In genomic region chr5:135328128-135328687, GRCh38 we compare ENCODE assay signal across 21 cellular contexts.
"Had no signal": no experiment of that assay in that cellular context is flagged by ENCODE, and none has a peak within 500 bp of the region (broad histone marks: within the 10 kb centered on the region; RNA-seq: fewer than 3 reads in every experiment).

No MANE protein-coding gene starts in this region.

- ATAC-seq: left lobe of liver, lower lobe of right lung, pancreas had no signal

- H3K27ac ChIP-seq: breast epithelium, coronary artery, esophagus muscularis mucosa, hepatocyte, lower lobe of right lung, pancreas, psoas muscle, right atrium auricular region, thyroid gland had no signal

- H3K4me1 ChIP-seq: breast epithelium, lower lobe of right lung, pancreas, right atrium auricular region, thyroid gland had no signal

- H3K27me3 Mint-ChIP-seq: activated naive CD8-positive, alpha-beta T cell had no signal

- H3K27ac Mint-ChIP-seq: immature natural killer cell had no signal

- H3K9me3 Mint-ChIP-seq: immature natural killer cell, nephron progenitor cell had no signal

- FAIRE-seq: frontal cortex, pancreas had no signal

- H3K27me3 ChIP-seq: breast epithelium, esophagus muscularis mucosa, hepatocyte, pancreas, right atrium auricular region, thyroid gland had no signal

- H3K4me3 ChIP-seq: breast epithelium, coronary artery, esophagus muscularis mucosa, hepatocyte, lower lobe of right lung, pancreas, psoas muscle, right atrium auricular region, thyroid gland had no signal

- H3K36me3 ChIP-seq: breast epithelium, pancreas had no signal

- H3K4me2 ChIP-seq: hepatocyte had no signal

- H3K79me2 ChIP-seq: hepatocyte had no signal

- H2AFZ ChIP-seq: hepatocyte had no signal

- H3K9me3 ChIP-seq: breast epithelium, esophagus muscularis mucosa, lower lobe of right lung, pancreas, psoas muscle, right atrium auricular region, thyroid gland had no signal

- DNase-seq: activated CD4-positive, alpha-beta T cell treated with anti-CD3 and anti-CD28 coated beads for 48 hours; activated CD8-positive, alpha-beta memory T cell treated with anti-CD3 and anti-CD28 coated beads, Interleukin-2, amount 50 U/mL, for 4 hours; activated gamma-delta T cell treated with Interleukin-2 at 50 U/mL for 16 hours; amniotic stem cell; glutamatergic neuron; immature natural killer cell; lower lobe of right lung; nephron progenitor cell; pancreas; psoas muscle; stimulated activated CD4-positive, alpha-beta T cell treated with anti-CD3 and anti-CD28 coated beads, Interleukin-4, amount 100 ng/mL, for 24 hours; stimulated activated naive CD4-positive, alpha-beta T cell treated with Interleukin-2 at 50 U/mL for 16 hours; thyroid gland had no signal

- H3K4me3 Mint-ChIP-seq: activated naive CD8-positive, alpha-beta T cell; immature natural killer cell; nephron progenitor cell had no signal
